ENCODE assay signal across 8 cellular contexts in the genomic region with DNA sequence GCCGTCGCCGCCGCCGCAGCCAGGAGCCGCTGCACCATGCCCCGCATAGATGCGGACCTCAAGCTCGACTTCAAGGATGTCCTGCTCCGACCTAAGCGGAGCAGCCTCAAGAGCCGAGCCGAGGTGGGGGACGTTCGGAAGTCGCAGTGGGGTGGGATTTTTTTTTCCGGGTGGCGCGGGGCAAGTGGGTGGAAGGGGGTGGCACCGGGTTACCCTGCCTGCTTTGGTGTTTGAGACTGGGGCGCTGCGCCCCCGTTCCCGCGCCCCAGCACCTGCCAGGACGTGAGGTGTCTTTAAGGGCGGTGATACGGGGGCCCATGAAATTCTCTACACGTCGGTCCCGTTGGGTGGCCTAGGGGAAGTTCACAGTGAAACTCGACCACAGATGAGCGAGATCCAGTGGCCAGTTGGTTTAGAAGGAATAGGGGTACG. TPM values are rescaled to one million over a fixed set of nuclear protein-coding genes. Genes with fewer than 3 reads are reported as not detected.
DNase-seq lines count a peak whose midpoint lies in the region; ATAC-seq and TF ChIP-seq lines count a peak whose summit lies in the region.

No MANE protein-coding gene starts in this region.

- H3K9me3 ChIP-seq in PC-3 (ENCODE audit: low read length), result no peaks in the 10 kb centered on the region
- no peaks in the 10 kb centered on the region for H3K9me3 ChIP-seq in neuron (ENCODE audit: low read length)

- intact Hi-C loops in PC-3 (cut with micrococcal nuclease), result loop anchor here (1.0 to 5.0 kb wide), 2 partner anchors 39 to 79 kb away; no protein-coding TSS in a partner anchor
- intact Hi-C loops in sciatic nerve (cut with DNase I), result no loop called here

- H3K9ac ChIP-seq in PC-3 (ENCODE audit: low read length), result peak overlapping the region; percentile 32

- H3K4me2 ChIP-seq in PC-3 (ENCODE audit: low read length), result peak overlapping the region; percentile 90

- H3K36me3 ChIP-seq in PC-3 (ENCODE audit: low read depth, low read length) (no peaks in the 10 kb centered on the region), neuron (ENCODE audit: insufficient read depth, low read length) (no peaks in the 10 kb centered on the region)

- H4K20me1 ChIP-seq in PC-3 (ENCODE audit: low read length), result no peaks in the 10 kb centered on the region

- no peak overlapping the region for H3K27ac ChIP-seq in PC-3 (ENCODE audit: low read length)

- peaks cover 21% of the 10 kb centered on the region for H3K4me1 ChIP-seq in PC-3 (ENCODE audit: insufficient read depth, low read length)
- H3K4me1 ChIP-seq in neuron (ENCODE audit: insufficient read depth, low read length), result peaks cover 8% of the 10 kb centered on the region

- POLR2A ChIA-PET in PC-3 (lab: Charles Lee; ENCODE audit: unreplicated experiment), result interaction anchor here (0.6 kb wide), 2 partner anchors 9 to 135 kb away, joined by 3 to 8 read pairs; no protein-coding TSS in a partner anchor

- peak; percentile 2; the same call in 1 of the 2 replicates for TF ChIP-seq CTCF in AG09319 (IDR thresholded peaks at IDR 0.05; ENCODE audit: low read depth, low read length)
- no peak for TF ChIP-seq CTCF in PC-3 (conservative IDR thresholded peaks at IDR 0.05; ENCODE audit: low read depth, low read length)
- no peak for TF ChIP-seq CTCF in epithelial cell of proximal tubule (conservative IDR thresholded peaks at IDR 0.05; ENCODE audit: low read depth, low read length)

- DNase-seq in AG09319 (ENCODE audit: extremely low read depth, low read depth) (no peak), PC-3 (no peak), epithelial cell of proximal tubule (ENCODE audit: low read depth) (no peak), pons (ENCODE audit: low spot score) (no peak), sciatic nerve (ENCODE audit: low spot score) (no peak), GDM1 (lab: John Stamatoyannopoulos, UW) (no peak)

- peak; percentile 11 for ATAC-seq in GM21529 (IDR thresholded peaks at IDR 0.05; ENCODE audit: unreplicated experiment)
- ATAC-seq in PC-3, result peak; percentile 2
- no peak for ATAC-seq in sciatic nerve

- no peaks in the 10 kb centered on the region for H3F3A ChIP-seq in PC-3 (ENCODE audit: low read length, unreplicated experiment)

- CTCF ChIA-PET in PC-3 (lab: Charles Lee), result no interaction called here

- H3K27me3 ChIP-seq in PC-3 (ENCODE audit: low read length), result 0 out of 2 replicates have a peak, but pooled peaks cover 5% of the 10 kb centered on the region
- peaks cover 51% of the 10 kb centered on the region for H3K27me3 ChIP-seq in neuron (ENCODE audit: insufficient read depth, low read length)

- peak overlapping the region; percentile 92 for H3K4me3 ChIP-seq in PC-3 (ENCODE audit: low read length)
- H3K4me3 ChIP-seq in epithelial cell of proximal tubule (ENCODE audit: low read depth, low read length), result peak overlapping the region; percentile 78
- H3K4me3 ChIP-seq in neuron (ENCODE audit: low read length), result peak overlapping the region; percentile 32

- H3K79me2 ChIP-seq in PC-3 (ENCODE audit: low read length), result no peaks in the 10 kb centered on the region

- H2AFZ ChIP-seq in PC-3 (ENCODE audit: low read length) (peak overlapping the region; percentile 86), neuron (ENCODE audit: low read depth, low read length) (peak overlapping the region; percentile 59)

- BruUV-seq in PC-3 (replicated peaks; lab: Mats Ljungman, UMichigan), result no TSS peak

- H3K9me2 ChIP-seq in PC-3 (replicated peaks; ENCODE audit: low read length), result no peaks in the 10 kb centered on the region

RNA-seq across cellular contexts. Expression of gene GMPR, which starts 0.3 kb away (rescaled TPM):
- 5.0 and 5.8 TPM in 2 replicates for total RNA-seq in PC-3 (2014; rRNA removed)
- 0.81 and 1.2 TPM in 2 replicates for total RNA-seq in epithelial cell of proximal tubule
- 11.9 TPM for total RNA-seq in sciatic nerve

Comparison
In these comparisons a context has a peak if more than half of its experiments do, and no peak if none do; other contexts are left out.
1. H3K4me3 ChIP-seq: peak in every context shown above with its lines; median percentile 92 in PC-3; 78 in epithelial cell of proximal tubule; 32 in neuron.